ENCODE assay signal across 1 cellular context in the genomic region with DNA sequence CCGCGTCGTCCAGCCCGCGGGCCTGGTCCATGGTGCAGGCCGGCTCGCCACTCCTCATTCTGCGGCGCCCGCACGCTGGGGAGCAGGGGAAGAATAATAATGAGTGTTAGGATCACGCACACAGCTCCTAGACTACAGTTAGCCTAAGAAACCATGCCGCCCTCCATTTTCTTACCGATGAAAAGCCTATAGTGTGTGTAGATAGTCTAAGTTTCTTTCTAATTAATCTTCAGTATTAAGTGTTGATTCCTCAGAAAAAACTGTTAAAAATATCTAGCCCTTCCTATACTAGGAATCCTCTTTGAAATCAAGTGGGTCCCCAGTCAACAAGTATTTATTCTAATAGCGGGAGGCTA.
TF ChIP-seq lines count a peak whose summit lies in the region.

No MANE protein-coding gene starts in this region.

TF ChIP-seq in SK-N-SH treated with all-trans-retinoic acid at 6 μM for 48 hours, 23 proteins besides CTCF, POLR2A, EP300 and RAD21 (continued from another document):
- TF ChIP-seq, protein P1, sequence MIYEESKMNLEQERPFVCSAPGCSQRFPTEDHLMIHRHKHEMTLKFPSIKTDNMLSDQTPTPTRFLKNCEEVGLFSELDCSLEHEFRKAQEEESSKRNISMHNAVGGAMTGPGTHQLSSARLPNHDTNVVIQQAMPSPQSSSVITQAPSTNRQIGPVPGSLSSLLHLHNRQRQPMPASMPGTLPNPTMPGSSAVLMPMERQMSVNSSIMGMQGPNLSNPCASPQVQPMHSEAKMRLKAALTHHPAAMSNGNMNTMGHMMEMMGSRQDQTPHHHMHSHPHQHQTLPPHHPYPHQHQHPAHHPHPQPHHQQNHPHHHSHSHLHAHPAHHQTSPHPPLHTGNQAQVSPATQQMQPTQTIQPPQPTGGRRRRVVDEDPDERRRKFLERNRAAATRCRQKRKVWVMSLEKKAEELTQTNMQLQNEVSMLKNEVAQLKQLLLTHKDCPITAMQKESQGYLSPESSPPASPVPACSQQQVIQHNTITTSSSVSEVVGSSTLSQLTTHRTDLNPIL (CRISPR knock-in tag; IDR thresholded peaks at IDR 0.05; ENCODE audit: low read depth): no peak
- no peak for TF ChIP-seq RARB (CRISPR knock-in tag; IDR thresholded peaks at IDR 0.05)
- TF ChIP-seq PPARA (CRISPR knock-in tag; IDR thresholded peaks at IDR 0.05; ENCODE audit: borderline replicate concordance): no peak
- no peak for TF ChIP-seq ZFP3 (CRISPR knock-in tag; IDR thresholded peaks at IDR 0.05)
- TF ChIP-seq CSDC2 (CRISPR knock-in tag; IDR thresholded peaks at IDR 0.05): no peak
- TF ChIP-seq ESRRG (CRISPR knock-in tag; IDR thresholded peaks at IDR 0.05): no peak
- TF ChIP-seq ARNTL (CRISPR knock-in tag; IDR thresholded peaks at IDR 0.05; ENCODE audit: borderline replicate concordance, low read depth): no peak
- no peak for TF ChIP-seq BACH2 (CRISPR knock-in tag; IDR thresholded peaks at IDR 0.05; ENCODE audit: borderline replicate concordance)
